In genomic region chr1:143874625-143875024, GRCh38 we compare ENCODE assay signal across 6 cellular contexts.
A peak's percentile ranks its signal among the peaks of the same experiment; 100 is the strongest.
DNase-seq lines count a peak whose midpoint lies in the region; ATAC-seq and TF ChIP-seq lines count a peak whose summit lies in the region.
"Not testable (repeated sequence)": the region's sequence is repeated elsewhere in the genome, so short reads cannot be mapped to it uniquely, and the experiment has no call there.

No MANE protein-coding gene starts in this region.

- ATAC-seq in DND-41 (ENCODE audit: insufficient read depth, low read depth) = peak; percentile 45; the same call in 1 of the 3 replicates
- ATAC-seq in activated CD8-positive, alpha-beta memory T cell treated with anti-CD3 and anti-CD28 coated beads, Interleukin-2, amount 10 ng/mL, durations not matched to agents 7 days and 5 days = peak; percentile 60
- peak; percentile 68 for ATAC-seq in activated naive CD8-positive, alpha-beta T cell treated with anti-CD3 and anti-CD28 coated beads, Interleukin-2, amount 10 ng/mL, durations not matched to agents 7 days and 5 days (ENCODE audit: low read depth)
- ATAC-seq in lung (ENCODE audit: insufficient read depth, low FRiP score) = peak; percentile 53
- peak; percentile 94 for ATAC-seq in stimulated activated naive CD8-positive, alpha-beta T cell treated with anti-CD3 and anti-CD28 coated beads, Interleukin-15, amount 100 ng/mL, for 72 hours

- H3K27me3 ChIP-seq in DND-41 (ENCODE audit: insufficient read depth, low read length, poor library complexity); lung (ENCODE audit: control insufficient read depth, insufficient read depth); neutrophil: not testable (repeated sequence)

- H3K27ac Mint-ChIP-seq in activated CD8-positive, alpha-beta memory T cell treated with anti-CD3 and anti-CD28 coated beads, Interleukin-2, amount 10 ng/mL, durations not matched to agents 7 days and 5 days; activated naive CD8-positive, alpha-beta T cell treated with anti-CD3 and anti-CD28 coated beads, Interleukin-2, amount 10 ng/mL, durations not matched to agents 7 days and 5 days; stimulated activated naive CD8-positive, alpha-beta T cell treated with anti-CD3 and anti-CD28 coated beads, Interleukin-15, amount 100 ng/mL, for 72 hours: not testable (repeated sequence)

- H3K4me1 Mint-ChIP-seq in activated CD8-positive, alpha-beta memory T cell treated with anti-CD3 and anti-CD28 coated beads, Interleukin-2, amount 10 ng/mL, durations not matched to agents 7 days and 5 days; activated naive CD8-positive, alpha-beta T cell treated with anti-CD3 and anti-CD28 coated beads, Interleukin-2, amount 10 ng/mL, durations not matched to agents 7 days and 5 days; stimulated activated naive CD8-positive, alpha-beta T cell treated with anti-CD3 and anti-CD28 coated beads, Interleukin-15, amount 100 ng/mL, for 72 hours: not testable (repeated sequence)

- H2AFZ ChIP-seq in DND-41 (ENCODE audit: low read depth, low read length) = not testable (repeated sequence)

- not testable (repeated sequence) for H3K27me3 Mint-ChIP-seq in activated CD8-positive, alpha-beta memory T cell treated with anti-CD3 and anti-CD28 coated beads, Interleukin-2, amount 10 ng/mL, durations not matched to agents 7 days and 5 days; activated naive CD8-positive, alpha-beta T cell treated with anti-CD3 and anti-CD28 coated beads, Interleukin-2, amount 10 ng/mL, durations not matched to agents 7 days and 5 days; stimulated activated naive CD8-positive, alpha-beta T cell treated with anti-CD3 and anti-CD28 coated beads, Interleukin-15, amount 100 ng/mL, for 72 hours

- 0 to 62% methylated on average over 1 to 2 of the region's 2 CpGs for WGBS in lung, 2 donors

- not testable (repeated sequence) for H3K9ac ChIP-seq in DND-41 (ENCODE audit: low read depth, low read length)

- not testable (repeated sequence) for H3K9me3 ChIP-seq in DND-41 (ENCODE audit: insufficient read depth, low read length, severe bottlenecking); lung (ENCODE audit: control insufficient read depth in 2 of 2, insufficient read depth in 1 of 2, low read length in 1 of 2); neutrophil

- H3K4me3 ChIP-seq in DND-41 (ENCODE audit: low read depth in 1 of 2, low read length in 2 of 2); lung; neutrophil (ENCODE audit: low read depth in 1 of 2, low read length in 1 of 2): not testable (repeated sequence)

- H3K27ac ChIP-seq in DND-41 (ENCODE audit: low read length); lung (ENCODE audit: low read depth in 1 of 2, low read length in 1 of 2): not testable (repeated sequence)
- peak overlapping the region; percentile 36 for H3K27ac ChIP-seq in neutrophil

- H3K4me1 ChIP-seq in DND-41 (ENCODE audit: insufficient read depth, low read length); lung (ENCODE audit: control insufficient read depth in 2 of 2, insufficient read depth in 2 of 2, low read length in 2 of 2); neutrophil (ENCODE audit: control insufficient read depth in 1 of 2, insufficient read depth in 1 of 2, low read depth in 1 of 2, low read length in 1 of 2): not testable (repeated sequence)

- not testable (repeated sequence) for H3K36me3 Mint-ChIP-seq in activated CD8-positive, alpha-beta memory T cell treated with anti-CD3 and anti-CD28 coated beads, Interleukin-2, amount 10 ng/mL, durations not matched to agents 7 days and 5 days; activated naive CD8-positive, alpha-beta T cell treated with anti-CD3 and anti-CD28 coated beads, Interleukin-2, amount 10 ng/mL, durations not matched to agents 7 days and 5 days

- H3K36me3 ChIP-seq in DND-41 (ENCODE audit: insufficient read depth, low read length); lung (ENCODE audit: control insufficient read depth in 2 of 2, insufficient read depth in 2 of 2, low read length in 2 of 2); neutrophil: not testable (repeated sequence)

- not testable (repeated sequence) for DNase-seq in DND-41; activated CD8-positive, alpha-beta memory T cell treated with anti-CD3 and anti-CD28 coated beads, Interleukin-2, amount 10 ng/mL, durations not matched to agents 7 days and 5 days; activated naive CD8-positive, alpha-beta T cell treated with anti-CD3 and anti-CD28 coated beads, Interleukin-2, amount 10 ng/mL, durations not matched to agents 7 days and 5 days; lung (ENCODE audit: low spot score); stimulated activated naive CD8-positive, alpha-beta T cell treated with anti-CD3 and anti-CD28 coated beads, Interleukin-15, amount 100 ng/mL, for 72 hours

- not testable (repeated sequence) for H3K9me3 Mint-ChIP-seq in activated CD8-positive, alpha-beta memory T cell treated with anti-CD3 and anti-CD28 coated beads, Interleukin-2, amount 10 ng/mL, durations not matched to agents 7 days and 5 days (ENCODE audit: low read depth); activated naive CD8-positive, alpha-beta T cell treated with anti-CD3 and anti-CD28 coated beads, Interleukin-2, amount 10 ng/mL, durations not matched to agents 7 days and 5 days; stimulated activated naive CD8-positive, alpha-beta T cell treated with anti-CD3 and anti-CD28 coated beads, Interleukin-15, amount 100 ng/mL, for 72 hours

- not testable (repeated sequence) for H3K79me2 ChIP-seq in DND-41 (ENCODE audit: insufficient read depth, low read length)

- H3K4me3 Mint-ChIP-seq in activated CD8-positive, alpha-beta memory T cell treated with anti-CD3 and anti-CD28 coated beads, Interleukin-2, amount 10 ng/mL, durations not matched to agents 7 days and 5 days; activated naive CD8-positive, alpha-beta T cell treated with anti-CD3 and anti-CD28 coated beads, Interleukin-2, amount 10 ng/mL, durations not matched to agents 7 days and 5 days; stimulated activated naive CD8-positive, alpha-beta T cell treated with anti-CD3 and anti-CD28 coated beads, Interleukin-15, amount 100 ng/mL, for 72 hours: not testable (repeated sequence)

- CTCF ChIA-PET in activated CD8-positive, alpha-beta memory T cell treated with anti-CD3 and anti-CD28 coated beads, Interleukin-2, amount 10 ng/mL, durations not matched to agents 7 days and 5 days (lab: Charles Lee) = not testable (repeated sequence)

- not testable (repeated sequence) for H4K20me1 ChIP-seq in DND-41 (ENCODE audit: insufficient read depth, low read length)

- not testable (repeated sequence) for H3K4me2 ChIP-seq in DND-41 (ENCODE audit: insufficient read depth, low read length)

- POLR2A ChIA-PET in activated naive CD8-positive, alpha-beta T cell treated with anti-CD3 and anti-CD28 coated beads, Interleukin-2, amount 10 ng/mL, durations not matched to agents 7 days and 5 days (lab: Charles Lee) = not testable (repeated sequence)

- not testable (repeated sequence) for TF ChIP-seq CTCF in DND-41 (IDR thresholded peaks at IDR 0.05; ENCODE audit: borderline replicate concordance, extremely low read depth, low read length, poor library complexity, severe bottlenecking); lung (IDR thresholded peaks at IDR 0.05; ENCODE audit: control extremely low read depth, extremely low read depth); neutrophil (IDR thresholded peaks at IDR 0.05)
